Comparison of ENCODE assay signal across 9 cellular contexts in genomic region chr15:74128785-74129350, GRCh38. TPM values are rescaled to one million over a fixed set of nuclear protein-coding genes. Genes with fewer than 3 reads are reported as not detected.
DNase-seq lines count a peak whose midpoint lies in the region; ATAC-seq and TF ChIP-seq lines count a peak whose summit lies in the region.
"Had no signal": no experiment of that assay in that cellular context is flagged by ENCODE, and none has a peak within 500 bp of the region (broad histone marks: within the 10 kb centered on the region; RNA-seq: fewer than 3 reads in every experiment).

No MANE protein-coding gene starts in this region.

- H3K9ac ChIP-seq in HUES48 (ENCODE audit: low read depth, low read length) = no peak overlapping the region
- H3K9ac ChIP-seq in neural cell (ENCODE audit: low read length) = peak overlapping the region; percentile 100

- peaks cover 13% of the 10 kb centered on the region for H3F3A ChIP-seq in neural cell (ENCODE audit: insufficient read depth, low read length, poor library complexity, severe bottlenecking)

- H3K27ac ChIP-seq in HUES48 (ENCODE audit: low read depth, low read length) (no peak overlapping the region), caudate nucleus (ENCODE audit: low read depth, low read length) (peak overlapping the region; percentile 59), neural cell (ENCODE audit: low read length) (peak overlapping the region; percentile 100)

- DNase-seq in D341Med (ENCODE audit: low spot score) (peak; percentile 34), caudate nucleus (lab: John Stamatoyannopoulos, UW) (peak in 3 of 61 donors; percentile 37 to 41 (median 40)), T-helper 2 cell (no peak), ACHN (no peak)
- DNase-seq: DND-41, MV-4-11 had no signal

- peaks cover 72% of the 10 kb centered on the region for H3K79me2 ChIP-seq in neural cell (replicated peaks; ENCODE audit: insufficient read depth, low read length)

- TF ChIP-seq EP300 in neural cell (conservative IDR thresholded peaks at IDR 0.05; ENCODE audit: poor library complexity, severe bottlenecking) = no peak

- TF ChIP-seq RAD21 in neural cell (conservative IDR thresholded peaks at IDR 0.05) = no peak

- peaks cover 47% of the 10 kb centered on the region for H3K4me1 ChIP-seq in HUES48 (ENCODE audit: control insufficient read depth, insufficient read depth, low read length)

- H3K9me2 ChIP-seq in neural cell (ENCODE audit: insufficient read depth, low read length) = no peaks in the 10 kb centered on the region

- H3K9me3 ChIP-seq in HUES48 (ENCODE audit: control insufficient read depth, insufficient read depth, low read length) (no peaks in the 10 kb centered on the region), neural cell (ENCODE audit: low read length) (peaks cover 18% of the 10 kb centered on the region)

- H2AFZ ChIP-seq in neural cell (ENCODE audit: low read depth, low read length) = no peak overlapping the region

- H3K27me3 ChIP-seq in HUES48 (ENCODE audit: control insufficient read depth, insufficient read depth, low read length) = peaks cover 99% of the 10 kb centered on the region
- H3K27me3 ChIP-seq in neural cell (ENCODE audit: insufficient read depth, low read depth, low read length) = no peaks in the 10 kb centered on the region

- H3K36me3 ChIP-seq in HUES48 (ENCODE audit: control insufficient read depth, insufficient read depth, low read length) (no peaks in the 10 kb centered on the region), neural cell (ENCODE audit: insufficient read depth, low read length) (peaks cover 18% of the 10 kb centered on the region)

- TF ChIP-seq CTCF in neural cell (IDR thresholded peaks at IDR 0.05; ENCODE audit: poor library complexity, severe bottlenecking) = no peak

- in situ Hi-C loops in ACHN (cut with HindIII; ENCODE audit: low pct_ligation_motif_present, low pct_unique_long_range_greater_than_20kb, low sequenced_read_pairs) = no loop called here

- no peaks in the 10 kb centered on the region for H4K20me1 ChIP-seq in neural cell (ENCODE audit: insufficient read depth)

- no peak for ATAC-seq in GM21529 (IDR thresholded peaks at IDR 0.05; ENCODE audit: unreplicated experiment)

- peak overlapping the region; percentile 58 for H3K4me3 ChIP-seq in HUES48 (ENCODE audit: low read depth, low read length)
- H3K4me3 ChIP-seq in neural cell (ENCODE audit: low read length) = peak overlapping the region; percentile 95

- H3K4me2 ChIP-seq in neural cell (ENCODE audit: low read length) = peak overlapping the region; percentile 100

TF ChIP-seq in neural cell, 6 proteins besides CTCF, POLR2A, EP300 and RAD21:
- TF ChIP-seq MXI1 (conservative IDR thresholded peaks at IDR 0.05; ENCODE audit: poor library complexity, severe bottlenecking) (no peak), POLR2AphosphoS5 (IDR thresholded peaks at IDR 0.05) (peak; percentile 53), SMC3 (conservative IDR thresholded peaks at IDR 0.05; ENCODE audit: poor library complexity) (no peak), TAF1 (IDR thresholded peaks at IDR 0.05; ENCODE audit: low read depth) (no peak), EZH2 (IDR thresholded peaks at IDR 0.05; ENCODE audit: borderline replicate concordance, insufficient read depth, low read length, poor library complexity, severe bottlenecking) (no peak), REST (IDR thresholded peaks at IDR 0.05; ENCODE audit: borderline replicate concordance) (peak; percentile 65)

RNA-seq across cellular contexts. Expression of gene ISLR2, which starts 1.5 kb away (rescaled TPM):
- 301 and 330 TPM in 2 replicates for polyA plus RNA-seq in neural cell
- 444 and 493 TPM in 2 replicates for polyA minus RNA-seq in neural cell

RNA-seq across cellular contexts. Expression of gene ISLR, which starts 44.6 kb away (rescaled TPM):
- not detected in 2 replicates for polyA plus RNA-seq in neural cell
- not detected in 2 replicates for polyA minus RNA-seq in neural cell

RNA-seq across cellular contexts. Expression of gene GOLGA6A, which starts 46.5 kb away (rescaled TPM):
- 0.50 TPM in 2 replicates for polyA plus RNA-seq in neural cell
- polyA minus RNA-seq in neural cell = 0.12 and 0.24 TPM in 2 replicates
